ENCODE assay signal across 1 cellular context in the genomic region with DNA sequence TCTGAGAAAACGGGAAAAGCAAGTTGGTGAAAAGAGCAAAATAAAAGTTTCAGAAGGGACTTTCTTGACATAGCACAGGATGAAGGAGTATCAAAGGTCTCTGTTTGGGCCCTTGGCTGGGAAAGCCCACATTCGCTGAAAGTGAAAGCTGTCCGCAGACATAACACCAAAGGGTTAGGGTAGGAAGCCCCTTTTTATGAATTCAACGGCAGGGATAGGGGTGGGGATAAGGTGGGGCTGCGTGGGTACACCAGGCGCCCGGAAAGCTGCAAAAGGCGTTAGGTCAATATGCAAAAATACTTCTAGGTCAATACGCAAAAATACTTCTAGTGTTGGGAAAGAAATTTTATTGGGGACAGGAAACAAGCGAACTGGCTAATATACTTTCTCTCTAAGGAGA.
TF ChIP-seq lines count a peak whose summit lies in the region.

No MANE protein-coding gene starts in this region.

TF ChIP-seq in K562, 482 proteins besides CTCF, POLR2A, EP300 and RAD21:
- TF ChIP-seq HMG20B (CRISPR knock-in tag; IDR thresholded peaks at IDR 0.05) (no peak), ZNF584 (CRISPR knock-in tag; IDR thresholded peaks at IDR 0.05; ENCODE audit: low read depth) (0 out of 2 replicates have a peak, but pooled peaks have one; percentile 59), SP1 (CRISPR knock-in tag; IDR thresholded peaks at IDR 0.05) (no peak), PHF8 (IDR thresholded peaks at IDR 0.05; ENCODE audit: borderline replicate concordance, low read length) (peak; percentile 18; the same call in 1 of the 2 replicates), TCFL5 (CRISPR knock-in tag; conservative IDR thresholded peaks at IDR 0.05) (no peak), RBM39 (optimal IDR thresholded peaks at IDR 0.05; ENCODE audit: low read depth, low read length) (peak; percentile 26), HMGN3 (IDR thresholded peaks at IDR 0.05; ENCODE audit: borderline replicate concordance, extremely low read depth, insufficient read length, low read depth, low read length) (no peak), RBM14 (IDR thresholded peaks at IDR 0.05; ENCODE audit: borderline replicate concordance, insufficient read depth, low read depth, low read length) (no peak), ZNF239 (CRISPR knock-in tag; IDR thresholded peaks at IDR 0.05) (no peak), HNRNPK (IDR thresholded peaks at IDR 0.05; ENCODE audit: low read depth, low read length, poor library complexity, severe bottlenecking) (no peak), MCM2 (IDR thresholded peaks at IDR 0.05; ENCODE audit: low read depth) (no peak), SMARCA5 (IDR thresholded peaks at IDR 0.05) (no peak), ZNF717 (CRISPR knock-in tag; IDR thresholded peaks at IDR 0.05) (no peak), PRMT5 (CRISPR knock-in tag; IDR thresholded peaks at IDR 0.05) (no peak), ZZZ3 (IDR thresholded peaks at IDR 0.05) (no peak), ATF7 (IDR thresholded peaks at IDR 0.05) (no peak), RCOR1 (IDR thresholded peaks at IDR 0.05; ENCODE audit: borderline replicate concordance in 1 of 2, low read depth in 2 of 2, low read length in 2 of 2) (no peak), ELF1 (tag; IDR thresholded peaks at IDR 0.05) (no peak), RNF2 (IDR thresholded peaks at IDR 0.05) (no peak), ZNF311 (CRISPR knock-in tag; IDR thresholded peaks at IDR 0.05) (no peak), HDGF (IDR thresholded peaks at IDR 0.05) (no peak), ZNF699 (CRISPR knock-in tag; IDR thresholded peaks at IDR 0.05; ENCODE audit: insufficient replicate concordance) (no peak), ZBED1 (IDR thresholded peaks at IDR 0.05) (no peak), NR1H2 (CRISPR knock-in tag; IDR thresholded peaks at IDR 0.05) (no peak), ZFX (CRISPR knock-in tag; IDR thresholded peaks at IDR 0.05) (no peak), PURB (CRISPR knock-in tag; IDR thresholded peaks at IDR 0.05; ENCODE audit: low read depth) (no peak), FOXM1 (IDR thresholded peaks at IDR 0.05; ENCODE audit: low read depth) (no peak), FOXM1 (CRISPR knock-in tag; IDR thresholded peaks at IDR 0.05; ENCODE audit: low read depth) (no peak), ZNF76 (CRISPR knock-in tag; IDR thresholded peaks at IDR 0.05; ENCODE audit: borderline replicate concordance) (no peak), ZNF274 (IDR thresholded peaks at IDR 0.05; ENCODE audit: borderline replicate concordance, low read depth, low read length) (no peak), MLLT1 (IDR thresholded peaks at IDR 0.05) (peak in 1 of 2 experiments; percentile 54; a peak in 1 of 4 replicates), SMARCC2 (IDR thresholded peaks at IDR 0.05; ENCODE audit: low read depth) (0 out of 2 replicates have a peak, but pooled peaks have one; percentile 8), ZNF507 (tag; conservative IDR thresholded peaks at IDR 0.05) (0 out of 2 replicates have a peak, but pooled peaks have one; percentile 12), MAFG (tag; conservative IDR thresholded peaks at IDR 0.05) (no peak), E2F6 (IDR thresholded peaks at IDR 0.05; ENCODE audit: borderline replicate concordance in 1 of 2, extremely low read depth in 1 of 2, insufficient read depth in 1 of 2, insufficient read length in 1 of 2, low read depth in 1 of 2, low read length in 1 of 2, poor library complexity in 1 of 2, severe bottlenecking in 1 of 2) (no peak), SMAD2 (IDR thresholded peaks at IDR 0.05; ENCODE audit: low read depth, low read length) (no peak), EP400 (IDR thresholded peaks at IDR 0.05) (no peak), NBN (IDR thresholded peaks at IDR 0.05; ENCODE audit: low read depth) (no peak), TEAD2 (tag; IDR thresholded peaks at IDR 0.05) (no peak), BRD4 (IDR thresholded peaks at IDR 0.05) (peak; percentile 74; the same call in 1 of the 2 replicates), PYGO2 (tag; IDR thresholded peaks at IDR 0.05) (no peak), MEF2A (IDR thresholded peaks at IDR 0.05; ENCODE audit: control insufficient read depth, low read depth, low read length) (no peak), MCM3 (IDR thresholded peaks at IDR 0.05) (no peak), NFRKB (IDR thresholded peaks at IDR 0.05; ENCODE audit: low read depth) (no peak)
- TF ChIP-seq, protein P1, sequence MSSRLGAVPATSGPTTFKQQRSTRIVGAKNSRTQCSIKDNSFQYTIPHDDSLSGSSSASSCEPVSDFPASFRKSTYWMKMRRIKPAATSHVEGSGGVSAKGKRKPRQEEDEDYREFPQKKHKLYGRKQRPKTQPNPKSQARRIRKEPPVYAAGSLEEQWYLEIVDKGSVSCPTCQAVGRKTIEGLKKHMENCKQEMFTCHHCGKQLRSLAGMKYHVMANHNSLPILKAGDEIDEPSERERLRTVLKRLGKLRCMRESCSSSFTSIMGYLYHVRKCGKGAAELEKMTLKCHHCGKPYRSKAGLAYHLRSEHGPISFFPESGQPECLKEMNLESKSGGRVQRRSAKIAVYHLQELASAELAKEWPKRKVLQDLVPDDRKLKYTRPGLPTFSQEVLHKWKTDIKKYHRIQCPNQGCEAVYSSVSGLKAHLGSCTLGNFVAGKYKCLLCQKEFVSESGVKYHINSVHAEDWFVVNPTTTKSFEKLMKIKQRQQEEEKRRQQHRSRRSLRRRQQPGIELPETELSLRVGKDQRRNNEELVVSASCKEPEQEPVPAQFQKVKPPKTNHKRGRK (tag; IDR thresholded peaks at IDR 0.05), result no peak
- TF ChIP-seq, protein P2, sequence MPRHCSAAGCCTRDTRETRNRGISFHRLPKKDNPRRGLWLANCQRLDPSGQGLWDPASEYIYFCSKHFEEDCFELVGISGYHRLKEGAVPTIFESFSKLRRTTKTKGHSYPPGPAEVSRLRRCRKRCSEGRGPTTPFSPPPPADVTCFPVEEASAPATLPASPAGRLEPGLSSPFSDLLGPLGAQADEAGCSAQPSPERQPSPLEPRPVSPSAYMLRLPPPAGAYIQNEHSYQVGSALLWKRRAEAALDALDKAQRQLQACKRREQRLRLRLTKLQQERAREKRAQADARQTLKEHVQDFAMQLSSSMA (CRISPR knock-in tag; IDR thresholded peaks at IDR 0.05), result no peak
- TF ChIP-seq, protein P3, sequence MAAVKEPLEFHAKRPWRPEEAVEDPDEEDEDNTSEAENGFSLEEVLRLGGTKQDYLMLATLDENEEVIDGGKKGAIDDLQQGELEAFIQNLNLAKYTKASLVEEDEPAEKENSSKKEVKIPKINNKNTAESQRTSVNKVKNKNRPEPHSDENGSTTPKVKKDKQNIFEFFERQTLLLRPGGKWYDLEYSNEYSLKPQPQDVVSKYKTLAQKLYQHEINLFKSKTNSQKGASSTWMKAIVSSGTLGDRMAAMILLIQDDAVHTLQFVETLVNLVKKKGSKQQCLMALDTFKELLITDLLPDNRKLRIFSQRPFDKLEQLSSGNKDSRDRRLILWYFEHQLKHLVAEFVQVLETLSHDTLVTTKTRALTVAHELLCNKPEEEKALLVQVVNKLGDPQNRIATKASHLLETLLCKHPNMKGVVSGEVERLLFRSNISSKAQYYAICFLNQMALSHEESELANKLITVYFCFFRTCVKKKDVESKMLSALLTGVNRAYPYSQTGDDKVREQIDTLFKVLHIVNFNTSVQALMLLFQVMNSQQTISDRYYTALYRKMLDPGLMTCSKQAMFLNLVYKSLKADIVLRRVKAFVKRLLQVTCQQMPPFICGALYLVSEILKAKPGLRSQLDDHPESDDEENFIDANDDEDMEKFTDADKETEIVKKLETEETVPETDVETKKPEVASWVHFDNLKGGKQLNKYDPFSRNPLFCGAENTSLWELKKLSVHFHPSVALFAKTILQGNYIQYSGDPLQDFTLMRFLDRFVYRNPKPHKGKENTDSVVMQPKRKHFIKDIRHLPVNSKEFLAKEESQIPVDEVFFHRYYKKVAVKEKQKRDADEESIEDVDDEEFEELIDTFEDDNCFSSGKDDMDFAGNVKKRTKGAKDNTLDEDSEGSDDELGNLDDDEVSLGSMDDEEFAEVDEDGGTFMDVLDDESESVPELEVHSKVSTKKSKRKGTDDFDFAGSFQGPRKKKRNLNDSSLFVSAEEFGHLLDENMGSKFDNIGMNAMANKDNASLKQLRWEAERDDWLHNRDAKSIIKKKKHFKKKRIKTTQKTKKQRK (IDR thresholded peaks at IDR 0.05; ENCODE audit: borderline replicate concordance, low read depth, low read length), result no peak
- TF ChIP-seq, protein P4, sequence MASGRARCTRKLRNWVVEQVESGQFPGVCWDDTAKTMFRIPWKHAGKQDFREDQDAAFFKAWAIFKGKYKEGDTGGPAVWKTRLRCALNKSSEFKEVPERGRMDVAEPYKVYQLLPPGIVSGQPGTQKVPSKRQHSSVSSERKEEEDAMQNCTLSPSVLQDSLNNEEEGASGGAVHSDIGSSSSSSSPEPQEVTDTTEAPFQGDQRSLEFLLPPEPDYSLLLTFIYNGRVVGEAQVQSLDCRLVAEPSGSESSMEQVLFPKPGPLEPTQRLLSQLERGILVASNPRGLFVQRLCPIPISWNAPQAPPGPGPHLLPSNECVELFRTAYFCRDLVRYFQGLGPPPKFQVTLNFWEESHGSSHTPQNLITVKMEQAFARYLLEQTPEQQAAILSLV (tag; IDR thresholded peaks at IDR 0.05), result no peak
